9 cellular contexts compared by ENCODE assay signal in the genomic region with DNA sequence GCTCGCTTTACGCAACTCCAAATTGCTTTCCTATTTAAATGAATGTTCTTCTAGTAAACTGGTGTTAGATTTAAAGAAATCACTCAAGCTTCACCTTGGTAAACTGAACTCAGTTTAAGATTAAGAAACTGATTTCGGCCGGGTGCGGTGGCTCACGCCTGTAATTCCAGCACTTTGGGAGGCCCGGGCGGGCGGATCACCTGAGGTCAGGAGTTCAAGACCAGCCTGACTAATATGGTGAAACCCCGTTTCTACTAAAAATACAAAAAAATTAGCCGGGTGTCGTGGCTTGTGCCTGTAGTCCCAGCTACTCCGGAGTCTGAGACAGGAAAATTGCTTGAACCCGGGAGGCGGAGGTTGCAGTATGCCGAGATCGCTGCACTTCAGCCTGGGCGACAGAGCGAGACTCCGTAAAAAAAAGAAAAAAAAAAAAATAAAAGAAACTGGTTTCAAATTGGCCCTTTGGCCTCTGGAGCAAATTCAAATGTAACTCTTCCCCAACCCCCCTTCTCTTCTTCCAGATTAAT. TPM values are rescaled to one million over a fixed set of nuclear protein-coding genes. Genes with fewer than 3 reads are reported as not detected.
DNase-seq lines count a peak whose midpoint lies in the region; ATAC-seq and TF ChIP-seq lines count a peak whose summit lies in the region.
"Had no signal": no experiment of that assay in that cellular context is flagged by ENCODE, and none has a peak within 500 bp of the region (broad histone marks: within the 10 kb centered on the region; RNA-seq: fewer than 3 reads in every experiment).

No MANE protein-coding gene starts in this region.

- H3K9me3 ChIP-seq in adipocyte (ENCODE audit: control insufficient read depth, low read length) (no peaks in the 10 kb centered on the region), testis (no peaks in the 10 kb centered on the region)

- H3K4me1 Mint-ChIP-seq in activated T-cell treated with anti-CD3 and anti-CD28 coated beads, Interleukin-2, amount 50 U/mL, for 4 hours (ENCODE audit: low read depth) = peaks cover 50% of the 10 kb centered on the region

- DNase-seq in activated T-cell treated with anti-CD3 and anti-CD28 coated beads, Interleukin-2, amount 50 U/mL, for 4 hours = no peak
- no peak for DNase-seq in activated T-cell treated with anti-CD3 and anti-CD28 coated beads, Interleukin-2, amount 50 U/mL, for 1 hour
- DNase-seq in adipocyte (ENCODE audit: low read depth) = peak; percentile 42
- DNase-seq in kidney tubule cell (ENCODE audit: low spot score) = peak; percentile 25
- no peak for DNase-seq in testis
- no peak for DNase-seq in hypothalamus (lab: John Stamatoyannopoulos, UW)
- no peak for DNase-seq in NCI-H1105 (lab: John Stamatoyannopoulos, UW)
- no peak for DNase-seq in SIG-M5 treated with dmso at 0.1 percent for 504 hours (lab: John Stamatoyannopoulos, UW; ENCODE audit: unreplicated experiment)
- DNase-seq: DMS153 had no signal

- ATAC-seq in activated T-cell treated with anti-CD3 and anti-CD28 coated beads, Interleukin-2, amount 50 U/mL, for 4 hours = no peak

- intact Hi-C loops in testis (cut with DNase I; ENCODE audit: low total_unique reads) = no loop called here

- H3K27ac ChIP-seq in testis = peak overlapping the region in 1 of 2 donors; percentile 99

- peak overlapping the region; percentile 83 for H3K4me3 Mint-ChIP-seq in activated T-cell treated with anti-CD3 and anti-CD28 coated beads, Interleukin-2, amount 50 U/mL, for 4 hours

- peaks cover 27% of the 10 kb centered on the region for H3K36me3 Mint-ChIP-seq in activated T-cell treated with anti-CD3 and anti-CD28 coated beads, Interleukin-2, amount 50 U/mL, for 4 hours (ENCODE audit: insufficient read depth)

- H3K27me3 Mint-ChIP-seq in activated T-cell treated with anti-CD3 and anti-CD28 coated beads, Interleukin-2, amount 50 U/mL, for 4 hours (ENCODE audit: low read depth) = no peaks in the 10 kb centered on the region

- no peak for TF ChIP-seq POLR2A in testis (IDR thresholded peaks at IDR 0.05)

- H3K9ac ChIP-seq in adipocyte (ENCODE audit: low read length) = peak overlapping the region; percentile 89

- no peaks in the 10 kb centered on the region for H3K27me3 ChIP-seq in adipocyte (replicated peaks; ENCODE audit: control insufficient read depth, insufficient read depth, low read length)
- H3K27me3 ChIP-seq in testis = no peaks in the 10 kb centered on the region

- no peak for TF ChIP-seq CTCF in testis (IDR thresholded peaks at IDR 0.05)

- 36 to 43% methylated on average over 20 of the region's 20 CpGs for WGBS in testis, 2 donors

- H3K9me3 Mint-ChIP-seq in activated T-cell treated with anti-CD3 and anti-CD28 coated beads, Interleukin-2, amount 50 U/mL, for 4 hours = no peaks in the 10 kb centered on the region

- H3K36me3 ChIP-seq in adipocyte (ENCODE audit: control insufficient read depth, insufficient read depth, low read length, severe bottlenecking) (peaks cover 9% of the 10 kb centered on the region), testis (ENCODE audit: low read depth, missing control alignments) (no peaks in the 10 kb centered on the region)

- peak overlapping the region; percentile 89 for H3K4me3 ChIP-seq in adipocyte (ENCODE audit: low read length)
- H3K4me3 ChIP-seq in testis = peak overlapping the region; percentile 79 to 94

- H3K4me1 ChIP-seq in adipocyte (ENCODE audit: control insufficient read depth, insufficient read depth, low read length) = peaks cover 47% of the 10 kb centered on the region
- peaks cover 25% of the 10 kb centered on the region for H3K4me1 ChIP-seq in testis

RNA-seq across cellular contexts. Expression of gene SKIL, which starts 1.7 kb away (rescaled TPM):
- 10 to 100 TPM; 19.3 to 23.4 (median 20.0) TPM for total RNA-seq in activated T-cell treated with anti-CD3 and anti-CD28 coated beads, Interleukin-2, amount 50 U/mL, for 4 hours
- total RNA-seq in testis = 10 to 100 TPM; 47.4 to 53.6 TPM
- polyA plus RNA-seq in testis (ENCODE audit: insufficient read depth, low read depth, low replicate concordance) = 19.1 TPM

RNA-seq across cellular contexts. Expression of gene CLDN11, which starts 59.4 kb away (rescaled TPM):
- total RNA-seq in activated T-cell treated with anti-CD3 and anti-CD28 coated beads, Interleukin-2, amount 50 U/mL, for 4 hours = under 1 TPM; 0.19 to 0.38 (median 0.32) TPM
- total RNA-seq in testis = 1,000 to 10,000 TPM; 1,237 to 1,538 TPM
- polyA plus RNA-seq in testis (ENCODE audit: insufficient read depth, low read depth, low replicate concordance) = 378 TPM

Comparison
In these comparisons a context has a peak if more than half of its experiments do, and no peak if none do; other contexts are left out.
1. DNase-seq: peak in adipocyte (single experiment) and kidney tubule cell (single experiment); none in activated T-cell treated with anti-CD3 and anti-CD28 coated beads, Interleukin-2, amount 50 U/mL, for 4 hours (single experiment), activated T-cell treated with anti-CD3 and anti-CD28 coated beads, Interleukin-2, amount 50 U/mL, for 1 hour (single experiment), testis (single experiment), hypothalamus (0 of 51), NCI-H1105 (single experiment) and SIG-M5 treated with dmso at 0.1 percent for 504 hours (single experiment).
2. RNA of gene CLDN11, which starts 59.4 kb away (total RNA-seq): 1,237 to 1,538 TPM in testis; 0.19 to 0.38 TPM in activated T-cell treated with anti-CD3 and anti-CD28 coated beads, Interleukin-2, amount 50 U/mL, for 4 hours; every median in the first group is over 100 times any median in the second.